Comparison of ENCODE assay signal across 8 cellular contexts in genomic region chr22:41448189-41448808, GRCh38. TPM values are rescaled to one million over a fixed set of nuclear protein-coding genes. Genes with fewer than 3 reads are reported as not detected.
DNase-seq lines count a peak whose midpoint lies in the region; ATAC-seq lines count a peak whose summit lies in the region.

No MANE protein-coding gene starts in this region.

- ATAC-seq in GM19328 (IDR thresholded peaks at IDR 0.05; ENCODE audit: unreplicated experiment) (peak; percentile 44), HG03521 (IDR thresholded peaks at IDR 0.05; ENCODE audit: unreplicated experiment) (peak; percentile 45), left lobe of liver (peak; percentile 68)

- H3K27ac Mint-ChIP-seq in dendritic cell treated with granulocyte-macrophage colony-stimulating factor and Interleukin-4, amounts not matched to agents 40 ng/mL and 50 ng/mL, for 4 days = peak overlapping the region; percentile 99

- DNase-seq in Ammon's horn (ENCODE audit: low spot score) (peak; percentile 100), NCI-H748 (lab: John Stamatoyannopoulos, UW; ENCODE audit: unreplicated experiment) (peak; percentile 99), left lobe of liver (ENCODE audit: low spot score) (peak; percentile 97)
- DNase-seq in activated CD4-positive, alpha-beta T cell treated with anti-CD3 and anti-CD28 coated beads, Interleukin-2, amount 50 U/mL, for 24 hours (ENCODE audit: low read depth in 1 of 2, low spot score in 1 of 2) = peak; percentile 71 to 93
- peak; percentile 88 to 89 for DNase-seq in stimulated activated CD4-positive, alpha-beta T cell treated with anti-CD3 and anti-CD28 coated beads, Interleukin-2, amount 100 ng/mL, for 24 hours

- no peaks in the 10 kb centered on the region for H3K27me3 Mint-ChIP-seq in dendritic cell treated with granulocyte-macrophage colony-stimulating factor and Interleukin-4, amounts not matched to agents 40 ng/mL and 50 ng/mL, for 4 days

- H3K9me3 Mint-ChIP-seq in dendritic cell treated with granulocyte-macrophage colony-stimulating factor and Interleukin-4, amounts not matched to agents 40 ng/mL and 50 ng/mL, for 4 days = no peaks in the 10 kb centered on the region

- peaks cover 12% of the 10 kb centered on the region for H3K4me1 Mint-ChIP-seq in dendritic cell treated with granulocyte-macrophage colony-stimulating factor and Interleukin-4, amounts not matched to agents 40 ng/mL and 50 ng/mL, for 4 days (ENCODE audit: low read depth)

- H3K36me3 Mint-ChIP-seq in dendritic cell treated with granulocyte-macrophage colony-stimulating factor and Interleukin-4, amounts not matched to agents 40 ng/mL and 50 ng/mL, for 4 days (ENCODE audit: low read depth) = peaks cover 57% of the 10 kb centered on the region

- H3K4me3 Mint-ChIP-seq in dendritic cell treated with granulocyte-macrophage colony-stimulating factor and Interleukin-4, amounts not matched to agents 40 ng/mL and 50 ng/mL, for 4 days = peak overlapping the region; percentile 100

- intact Hi-C loops in dendritic cell treated with granulocyte-macrophage colony-stimulating factor and Interleukin-4, amounts not matched to agents 40 ng/mL and 50 ng/mL, for 4 days (cut with micrococcal nuclease) = loop anchor here (1.0 kb wide), 1 partner anchor 173 kb away; the partner anchor contains the start of genes DESI1 and XRCC6

RNA-seq across cellular contexts. Expression of gene TOB2, which starts 1.7 kb away (rescaled TPM):
- 40.1 TPM for total RNA-seq in left lobe of liver

RNA-seq across cellular contexts. Expression of gene PHF5A, which starts 20.2 kb away (rescaled TPM):
- 14.6 TPM for total RNA-seq in left lobe of liver

RNA-seq across cellular contexts. Expression of gene ACO2, which starts 20.6 kb away (rescaled TPM):
- total RNA-seq in left lobe of liver = 71.8 TPM

Comparison
In these comparisons a context has a peak if more than half of its experiments do, and no peak if none do; other contexts are left out.
1. Peak in every context shown above with its lines: DNase-seq and ATAC-seq.